Comparison of ENCODE assay signal across 8 cellular contexts in genomic region chr6:154868143-154868594, GRCh38.
A peak's percentile ranks its signal among the peaks of the same experiment; 100 is the strongest.
DNase-seq lines count a peak whose midpoint lies in the region; ATAC-seq, FAIRE-seq and TF ChIP-seq lines count a peak whose summit lies in the region.

No MANE protein-coding gene starts in this region.

- no peak overlapping the region for H3K27ac Mint-ChIP-seq in activated CD8-positive, alpha-beta memory T cell treated with anti-CD3 and anti-CD28 coated beads, Interleukin-2, amount 10 ng/mL, durations not matched to agents 7 days and 5 days

- peaks cover 3% of the 10 kb centered on the region for H3K36me3 Mint-ChIP-seq in activated CD8-positive, alpha-beta memory T cell treated with anti-CD3 and anti-CD28 coated beads, Interleukin-2, amount 10 ng/mL, durations not matched to agents 7 days and 5 days

- H3K9me3 Mint-ChIP-seq in activated CD8-positive, alpha-beta memory T cell treated with anti-CD3 and anti-CD28 coated beads, Interleukin-2, amount 10 ng/mL, durations not matched to agents 7 days and 5 days (ENCODE audit: low read depth) = no peaks in the 10 kb centered on the region

- H3K27me3 Mint-ChIP-seq in activated CD8-positive, alpha-beta memory T cell treated with anti-CD3 and anti-CD28 coated beads, Interleukin-2, amount 10 ng/mL, durations not matched to agents 7 days and 5 days = no peaks in the 10 kb centered on the region

- DNase-seq in DMS53 (lab: John Stamatoyannopoulos, UW) (peak; percentile 73), HTR-8/SVneo (ENCODE audit: insufficient read length, low spot score) (peak; percentile 23), RWPE2 (ENCODE audit: low spot score) (no peak), fibroblast of gingiva (ENCODE audit: low read depth) (peak; percentile 60), pancreas (no peak)
- DNase-seq in activated CD8-positive, alpha-beta memory T cell treated with anti-CD3 and anti-CD28 coated beads, Interleukin-2, amount 10 ng/mL, durations not matched to agents 7 days and 5 days = no peak

- peak; percentile 86 for TF ChIP-seq CTCF in RWPE2 (IDR thresholded peaks at IDR 0.05; ENCODE audit: poor library complexity, severe bottlenecking)
- TF ChIP-seq CTCF in pancreas (IDR thresholded peaks at IDR 0.05) = peak; percentile 31 to 57 (median 47)

- CTCF ChIA-PET in activated CD8-positive, alpha-beta memory T cell treated with anti-CD3 and anti-CD28 coated beads, Interleukin-2, amount 10 ng/mL, durations not matched to agents 7 days and 5 days (lab: Charles Lee) = interaction anchor here (0.5 to 1.5 kb wide), 9 partner anchors 9 to 448 kb away, joined by 3 to 10 read pairs (median 5); no protein-coding TSS in a partner anchor

- H3K4me3 ChIP-seq in RWPE2 (ENCODE audit: severe bottlenecking) (no peak overlapping the region), pancreas (no peak overlapping the region)

- 32 to 37% methylated on average over 6 of the region's 6 CpGs for WGBS in pancreas, 2 donors

- H3K27ac ChIP-seq in RWPE2 (ENCODE audit: poor library complexity, severe bottlenecking) (no peak overlapping the region), pancreas (no peak overlapping the region)

- no peak overlapping the region for H3K4me3 Mint-ChIP-seq in activated CD8-positive, alpha-beta memory T cell treated with anti-CD3 and anti-CD28 coated beads, Interleukin-2, amount 10 ng/mL, durations not matched to agents 7 days and 5 days

- H3K9me3 ChIP-seq in RWPE2 (ENCODE audit: severe bottlenecking) (no peaks in the 10 kb centered on the region), pancreas (no peaks in the 10 kb centered on the region)

- ATAC-seq in RWPE2 (ENCODE audit: low read depth) = no peak
- peak in 3 of 4 donors; percentile 68 to 73 (median 71) for ATAC-seq in pancreas
- ATAC-seq in activated CD8-positive, alpha-beta memory T cell treated with anti-CD3 and anti-CD28 coated beads, Interleukin-2, amount 10 ng/mL, durations not matched to agents 7 days and 5 days = no peak
- no peak for ATAC-seq in GM19395 (IDR thresholded peaks at IDR 0.05; ENCODE audit: unreplicated experiment)
- no peak for ATAC-seq in GM19452 (IDR thresholded peaks at IDR 0.05; ENCODE audit: unreplicated experiment)

- no peak for FAIRE-seq in HTR-8/SVneo (lab: Jason Lieb, UNC)
- FAIRE-seq in pancreas (lab: Jason Lieb, UNC) = peak; percentile 93

- intact Hi-C loops in pancreas (cut with DNase I) = no loop called here

- H3K4me1 ChIP-seq in RWPE2 (ENCODE audit: insufficient read depth, poor library complexity, severe bottlenecking) (no peaks in the 10 kb centered on the region), pancreas (peaks cover 0 to 7% (median 4%) of the 10 kb centered on the region in 3 donors)

- peaks cover 3% of the 10 kb centered on the region for H3K4me1 Mint-ChIP-seq in activated CD8-positive, alpha-beta memory T cell treated with anti-CD3 and anti-CD28 coated beads, Interleukin-2, amount 10 ng/mL, durations not matched to agents 7 days and 5 days

- no peaks in the 10 kb centered on the region for H3K27me3 ChIP-seq in RWPE2 (ENCODE audit: insufficient read depth, poor library complexity, severe bottlenecking)
- no peaks in the 10 kb centered on the region for H3K27me3 ChIP-seq in pancreas

- H3K36me3 ChIP-seq in RWPE2 (ENCODE audit: low read depth) = peaks cover 9% of the 10 kb centered on the region
- H3K36me3 ChIP-seq in pancreas = no peaks in the 10 kb centered on the region

Comparison
In these comparisons a context has a peak if more than half of its experiments do, and no peak if none do; other contexts are left out.
1. DNase-seq: peak in DMS53 (single experiment), HTR-8/SVneo (single experiment) and fibroblast of gingiva (single experiment); none in RWPE2 (single experiment), pancreas (0 of 6) and activated CD8-positive, alpha-beta memory T cell treated with anti-CD3 and anti-CD28 coated beads, Interleukin-2, amount 10 ng/mL, durations not matched to agents 7 days and 5 days (single experiment).
2. ATAC-seq: peak in pancreas (3 of 4); none in RWPE2 (single experiment), activated CD8-positive, alpha-beta memory T cell treated with anti-CD3 and anti-CD28 coated beads, Interleukin-2, amount 10 ng/mL, durations not matched to agents 7 days and 5 days (single experiment), GM19395 (single experiment) and GM19452 (single experiment).